Comparison of ENCODE assay signal across 8 cellular contexts in genomic region chr18:45621068-45621511, GRCh38. TPM values are rescaled to one million over a fixed set of nuclear protein-coding genes. Genes with fewer than 3 reads are reported as not detected.
A peak's percentile ranks its signal among the peaks of the same experiment; 100 is the strongest.
DNase-seq lines count a peak whose midpoint lies in the region; ATAC-seq and TF ChIP-seq lines count a peak whose summit lies in the region.

No MANE protein-coding gene starts in this region.

- peak; percentile 22 to 77 (median 31) for DNase-seq in NCI-H1417 (lab: John Stamatoyannopoulos, UW)
- no peak for DNase-seq in NCI-H1417 treated with DMSO at 0.1 percent for 48 hours (lab: John Stamatoyannopoulos, UW)
- peak; percentile 48 for DNase-seq in NCI-H2227 treated with DMSO at 0.1 percent for 48 hours (lab: John Stamatoyannopoulos, UW)
- DNase-seq in activated CD4-positive, alpha-beta T cell treated with anti-CD3 and anti-CD28 coated beads, Interleukin-2, amount 50 U/mL, for 48 hours = peak; percentile 16 to 44
- DNase-seq in epithelial cell of proximal tubule (ENCODE audit: low read depth) = no peak
- peak; percentile 57 for DNase-seq in ureter (ENCODE audit: low spot score)

- TF ChIP-seq CTCF in epithelial cell of proximal tubule (conservative IDR thresholded peaks at IDR 0.05; ENCODE audit: low read depth, low read length) (peak; percentile 99), neutrophil (IDR thresholded peaks at IDR 0.05) (peak; percentile 60)

- no peaks in the 10 kb centered on the region for H3K4me1 ChIP-seq in neutrophil (ENCODE audit: control insufficient read depth in 1 of 2, insufficient read depth in 1 of 2, low read depth in 1 of 2, low read length in 1 of 2)

- H3K27ac ChIP-seq in neutrophil = no peak overlapping the region

- no peak overlapping the region for H3K4me3 ChIP-seq in epithelial cell of proximal tubule (ENCODE audit: low read depth, low read length)
- no peak overlapping the region for H3K4me3 ChIP-seq in neutrophil (ENCODE audit: low read depth in 1 of 2, low read length in 1 of 2)

- peak; percentile 86 for ATAC-seq in HG02884 (IDR thresholded peaks at IDR 0.05; ENCODE audit: unreplicated experiment)

- no peaks in the 10 kb centered on the region for H3K36me3 ChIP-seq in neutrophil

- no peaks in the 10 kb centered on the region for H3K27me3 ChIP-seq in neutrophil

- no peaks in the 10 kb centered on the region for H3K9me3 ChIP-seq in neutrophil

RNA-seq across cellular contexts. Expression of gene SLC14A2, which starts 5.8 kb away (rescaled TPM):
- total RNA-seq in epithelial cell of proximal tubule = 0.12 TPM in 1 of 2 replicates, not detected in the other
- not detected for total RNA-seq in ureter

Comparison
In these comparisons a context has a peak if more than half of its experiments do, and no peak if none do; other contexts are left out.
1. DNase-seq: peak in NCI-H1417 (3 of 3), NCI-H2227 treated with DMSO at 0.1 percent for 48 hours (single experiment), activated CD4-positive, alpha-beta T cell treated with anti-CD3 and anti-CD28 coated beads, Interleukin-2, amount 50 U/mL, for 48 hours (2 of 2) and ureter (single experiment); none in NCI-H1417 treated with DMSO at 0.1 percent for 48 hours (single experiment) and epithelial cell of proximal tubule (single experiment).